In genomic region chrX:12989456-12989855, GRCh38 we compare ENCODE assay signal across 16 cellular contexts. TPM values are rescaled to one million over a fixed set of nuclear protein-coding genes. Genes with fewer than 3 reads are reported as not detected.
A peak's percentile ranks its signal among the peaks of the same experiment; 100 is the strongest.
DNase-seq lines count a peak whose midpoint lies in the region; ATAC-seq, FAIRE-seq and TF ChIP-seq lines count a peak whose summit lies in the region.
"Had no signal": no experiment of that assay in that cellular context is flagged by ENCODE, and none has a peak within 500 bp of the region (broad histone marks: within the 10 kb centered on the region; RNA-seq: fewer than 3 reads in every experiment).

No MANE protein-coding gene starts in this region.

- no peak overlapping the region for H3K9ac ChIP-seq in BLaER1 treated with 17β-estradiol and CSF1 and Interleukin-3, amounts not matched to agents 10 nM and 100 nM
- H3K9ac ChIP-seq: BLaER1 had no signal

- H3K9me3 ChIP-seq in BLaER1 treated with 17β-estradiol and CSF1 and Interleukin-3, amounts not matched to agents 10 nM and 100 nM (replicated peaks in 1 of 11), result peaks cover 18 to 28% (median 24%) of the 10 kb centered on the region in 11 experiments
- H3K9me3 ChIP-seq in pancreas, result no peaks in the 10 kb centered on the region
- H3K9me3 ChIP-seq in OCI-LY7 (ENCODE audit: low read length), result no peaks in the 10 kb centered on the region
- H3K9me3 ChIP-seq: SJSA1 had no signal

- CTCF ChIA-PET in OCI-LY7 (lab: Charles Lee; ENCODE audit: unreplicated experiment), result no interaction called here

- ATAC-seq in pancreas (no peak), GM19351 (IDR thresholded peaks at IDR 0.05; ENCODE audit: unreplicated experiment) (no peak)

- H3K4me1 ChIP-seq in BLaER1 treated with 17β-estradiol and CSF1 and Interleukin-3, amounts not matched to agents 10 nM and 100 nM, result peaks cover 16 to 58% (median 30%) of the 10 kb centered on the region in 10 experiments
- peaks cover 18 to 43% (median 25%) of the 10 kb centered on the region in 3 donors for H3K4me1 ChIP-seq in pancreas
- no peaks in the 10 kb centered on the region for H3K4me1 ChIP-seq in OCI-LY7 (ENCODE audit: insufficient read depth, low read length, poor library complexity, severe bottlenecking)

- no peaks in the 10 kb centered on the region for H4K20me1 ChIP-seq in BLaER1 treated with 17β-estradiol and CSF1 and Interleukin-3, amounts not matched to agents 10 nM and 100 nM
- no peaks in the 10 kb centered on the region for H4K20me1 ChIP-seq in OCI-LY7 (ENCODE audit: insufficient read depth, low read length)
- H4K20me1 ChIP-seq: BLaER1 had no signal

- no TSS peak for BruUV-seq in OCI-LY7 (replicated peaks; lab: Mats Ljungman, UMichigan)

- POLR2A ChIA-PET in OCI-LY7 (lab: Charles Lee), result no interaction called here

- peaks cover 0 to 24% (median 0%) of the 10 kb centered on the region in 11 experiments; a peak in 3 of 22 replicates for H3K27me3 ChIP-seq in BLaER1 treated with 17β-estradiol and CSF1 and Interleukin-3, amounts not matched to agents 10 nM and 100 nM
- H3K27me3 ChIP-seq in brain microvascular endothelial cell (replicated peaks) (no peaks in the 10 kb centered on the region), pancreas (no peaks in the 10 kb centered on the region)
- H3K27me3 ChIP-seq: BLaER1, SJSA1 had no signal

- TF ChIP-seq CTCF in brain microvascular endothelial cell (IDR thresholded peaks at IDR 0.05; ENCODE audit: low read depth, low read length, missing control alignments), result no peak
- no peak for TF ChIP-seq CTCF in pancreas (IDR thresholded peaks at IDR 0.05)
- no peak for TF ChIP-seq CTCF in OCI-LY7 (conservative IDR thresholded peaks at IDR 0.05; ENCODE audit: low read length)

- H3K27ac ChIP-seq in BLaER1 treated with 17β-estradiol and CSF1 and Interleukin-3, amounts not matched to agents 10 nM and 100 nM, result 0 out of 22 replicates have a peak overlapping the region, but pooled peaks of 1 of the 11 experiments have one; percentile 15
- peak overlapping the region; percentile 38 for H3K27ac ChIP-seq in brain microvascular endothelial cell
- H3K27ac ChIP-seq in pancreas, result peak overlapping the region in 3 of 4 donors; percentile 35 to 73 (median 57)
- no peak overlapping the region for H3K27ac ChIP-seq in OCI-LY7 (ENCODE audit: low read depth, low read length, poor library complexity, severe bottlenecking)
- H3K27ac ChIP-seq: BLaER1 had no signal

- H3K9me2 ChIP-seq in OCI-LY7 (ENCODE audit: insufficient read depth, low read length), result no peaks in the 10 kb centered on the region

- intact Hi-C loops in pancreas (cut with DNase I) (loop anchor here in 1 of 3 donors (10.0 kb wide), 1 partner anchor 135 kb away; no protein-coding TSS in a partner anchor), OCI-LY7 (cut with micrococcal nuclease; ENCODE audit: unreplicated experiment) (no loop called here)

- DNase-seq in OCI-M1 (lab: John Stamatoyannopoulos, UW) (peak; percentile 5), brain microvascular endothelial cell (no peak), pancreas (no peak), mesenteric fat pad (ENCODE audit: low spot score) (no peak), COR-L47 (lab: John Stamatoyannopoulos, UW) (no peak), OCI-LY7 (ENCODE audit: low spot score) (no peak)
- DNase-seq: H9, Kasumi-1, NCI-H2171 treated with DMSO at 0.1 percent for 48 hours, NCI-H82, RPMI8226 had no signal

- H3K4me3 ChIP-seq in BLaER1 treated with 17β-estradiol and CSF1 and Interleukin-3, amounts not matched to agents 10 nM and 100 nM, result no peak overlapping the region
- H3K4me3 ChIP-seq in brain microvascular endothelial cell (ENCODE audit: low read depth, low read length), result no peak overlapping the region
- H3K4me3 ChIP-seq in pancreas, result no peak overlapping the region
- H3K4me3 ChIP-seq in OCI-LY7 (ENCODE audit: low read depth, low read length, poor library complexity, severe bottlenecking), result no peak overlapping the region
- H3K4me3 ChIP-seq: BLaER1, SJSA1 had no signal

- H3K36me3 ChIP-seq in BLaER1 treated with 17β-estradiol and CSF1 and Interleukin-3, amounts not matched to agents 10 nM and 100 nM, result 0 out of 22 replicates have a peak, but pooled peaks cover 0 to 4% (median 0%) of the 10 kb centered on the region in 11 experiments
- H3K36me3 ChIP-seq in brain microvascular endothelial cell (replicated peaks) (no peaks in the 10 kb centered on the region), pancreas (no peaks in the 10 kb centered on the region), OCI-LY7 (ENCODE audit: insufficient read depth, low read length) (no peaks in the 10 kb centered on the region)
- H3K36me3 ChIP-seq: BLaER1, SJSA1 had no signal

- WGBS in pancreas, 2 donors, result 47 to 68% methylated on average over 3 of the region's 3 CpGs

- FAIRE-seq in pancreas (lab: Jason Lieb, UNC), result no peak

- in situ Hi-C loops in brain microvascular endothelial cell (cut with HindIII; ENCODE audit: low pct_ligation_motif_present, low sequenced_read_pairs), result no loop called here

- H2AFZ ChIP-seq in OCI-LY7 (ENCODE audit: low read length), result no peak overlapping the region

- H3K4me2 ChIP-seq in BLaER1 treated with 17β-estradiol and CSF1 and Interleukin-3, amounts not matched to agents 10 nM and 100 nM, result peak overlapping the region in 7 of 11 experiments; percentile 20 to 46 (median 33); a peak in 10 of 22 replicates
- no peak overlapping the region for H3K4me2 ChIP-seq in OCI-LY7 (ENCODE audit: low read length)

- no peaks in the 10 kb centered on the region for H3K79me2 ChIP-seq in OCI-LY7 (ENCODE audit: insufficient read depth, low read depth, low read length)

RNA-seq across cellular contexts. Expression of gene TMSB4X, which starts 14.5 kb away (rescaled TPM):
- total RNA-seq in pancreas (1,000 to 10,000 TPM in 2 of 6 donors, 100 to 1,000 TPM in 4; 460 to 1,697 (median 685) TPM), mesenteric fat pad (3,940 TPM), OCI-LY7 (2022) (1,524 and 1,540 TPM in 2 replicates)
- polyA plus RNA-seq in pancreas, result 1,000 to 10,000 TPM; 2,074 to 2,276 TPM
- 1,355 and 1,476 TPM in 2 replicates for total RNA-seq in OCI-LY7 (2014; rRNA removed; shearing (Covaris generic))

RNA-seq across cellular contexts. Expression of gene FAM9C, which starts 55.0 kb away (rescaled TPM):
- total RNA-seq in pancreas (not detected), mesenteric fat pad (not detected), OCI-LY7 (2022) (not detected in 2 replicates)
- not detected for polyA plus RNA-seq in pancreas
- 0.13 TPM in 1 of 2 replicates, not detected in the other for total RNA-seq in OCI-LY7 (2014; rRNA removed; shearing (Covaris generic))
- total RNA-seq: H9, NCI-H460, SJSA1 had no signal
